9 cellular contexts compared by ENCODE assay signal in the genomic region with DNA sequence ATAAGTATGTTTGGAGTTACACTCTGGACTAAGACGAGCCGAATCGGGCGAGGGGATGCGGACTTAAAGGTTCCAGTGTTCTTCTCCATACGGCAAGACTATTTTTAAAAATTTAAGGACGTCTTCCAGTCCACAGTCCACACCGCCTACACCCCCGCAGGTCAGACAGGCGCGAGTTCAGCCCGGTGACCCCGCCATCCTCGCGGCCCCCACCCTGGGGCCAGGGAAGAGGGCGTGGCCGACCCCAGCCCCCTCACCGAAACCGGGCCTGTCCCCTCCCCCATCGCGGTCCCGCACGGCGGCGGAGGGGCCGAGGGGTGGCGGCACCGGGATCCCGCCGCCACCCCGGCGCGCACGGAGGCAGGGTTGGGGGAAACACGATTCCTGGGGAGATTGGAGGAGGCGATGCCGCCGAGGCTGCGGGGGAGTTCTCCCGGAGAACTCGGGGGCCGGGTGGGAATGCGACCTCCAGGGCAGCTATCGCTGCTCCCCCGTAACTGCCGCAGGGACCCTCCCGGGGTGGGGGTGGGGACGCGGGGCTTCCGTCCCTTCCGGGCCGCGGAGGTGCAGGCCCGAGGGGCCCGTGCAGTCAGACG. TPM values are rescaled to one million over a fixed set of nuclear protein-coding genes. Genes with fewer than 3 reads are reported as not detected.
DNase-seq lines count a peak whose midpoint lies in the region; ATAC-seq, FAIRE-seq and TF ChIP-seq lines count a peak whose summit lies in the region.
"Had no signal": no experiment of that assay in that cellular context is flagged by ENCODE, and none has a peak within 500 bp of the region (broad histone marks: within the 10 kb centered on the region; RNA-seq: fewer than 3 reads in every experiment).

No MANE protein-coding gene starts in this region.

- H3K27ac ChIP-seq in A549, result peak overlapping the region; percentile 96 to 99
- H3K27ac ChIP-seq in PC-3 (ENCODE audit: low read length), result no peak overlapping the region
- peak overlapping the region; percentile 76 to 81 (median 78) for H3K27ac ChIP-seq in esophagus muscularis mucosa (replicated peaks in 1 of 4)
- H3K27ac ChIP-seq in osteoblast (ENCODE audit: low read depth, low read length), result peak overlapping the region; percentile 60

- TF ChIP-seq CTCF in A549 (IDR thresholded peaks at IDR 0.05) (no peak), PC-3 (conservative IDR thresholded peaks at IDR 0.05; ENCODE audit: low read depth, low read length) (no peak), esophagus muscularis mucosa (IDR thresholded peaks at IDR 0.05) (no peak), osteoblast (IDR thresholded peaks at IDR 0.05; ENCODE audit: extremely low read depth, low read depth, low read length) (no peak), GM13977 (IDR thresholded peaks at IDR 0.05; ENCODE audit: extremely low read depth, insufficient read depth, missing control alignments) (no peak)

- 50% methylated on average over 15 of the region's 56 CpGs for WGBS in A549 (ENCODE audit: missing lambda C conversion rate)
- 10% methylated on average over 9 of the region's 56 CpGs for WGBS in esophagus muscularis mucosa

- no peak; a peak in 1 of 5 replicates for TF ChIP-seq RAD21 in A549 (conservative IDR thresholded peaks at IDR 0.05 in 1 of 2, IDR thresholded peaks at IDR 0.05 in 1 of 2)

- no peaks in the 10 kb centered on the region for H4K20me1 ChIP-seq in PC-3 (ENCODE audit: low read length)
- no peaks in the 10 kb centered on the region for H4K20me1 ChIP-seq in osteoblast (ENCODE audit: insufficient read depth, low read length)

- intact Hi-C loops in PC-3 (cut with micrococcal nuclease), result no loop called here
- intact Hi-C loops in esophagus muscularis mucosa (cut with DNase I), result no loop called here

- H3K9me3 ChIP-seq in A549 (no peaks in the 10 kb centered on the region), PC-3 (ENCODE audit: low read length) (no peaks in the 10 kb centered on the region), esophagus muscularis mucosa (no peaks in the 10 kb centered on the region), osteoblast (ENCODE audit: low read depth, low read length) (no peaks in the 10 kb centered on the region)

- no peak for TF ChIP-seq EP300 in A549 (IDR thresholded peaks at IDR 0.05)
- TF ChIP-seq EP300 in esophagus muscularis mucosa (IDR thresholded peaks at IDR 0.05), result no peak

- H3K4me2 ChIP-seq in A549 (peak overlapping the region; percentile 94), PC-3 (ENCODE audit: low read length) (peak overlapping the region; percentile 79), osteoblast (ENCODE audit: insufficient read depth, low read length) (peak overlapping the region; percentile 87)

- H3K4me1 ChIP-seq in A549 (peaks cover 23% of the 10 kb centered on the region), PC-3 (ENCODE audit: insufficient read depth, low read length) (no peaks in the 10 kb centered on the region), esophagus muscularis mucosa (peaks cover 7 to 21% (median 18%) of the 10 kb centered on the region in 4 donors), osteoblast (ENCODE audit: insufficient read depth, low read length) (peaks cover 17% of the 10 kb centered on the region)

- DNase-seq in A549 (ENCODE audit: low read depth in 1 of 2, low spot score in 1 of 2), result no peak
- no peak for DNase-seq in PC-3
- DNase-seq in esophagus muscularis mucosa (ENCODE audit: extremely low spot score), result no peak
- DNase-seq in osteoblast (ENCODE audit: insufficient read length, low spot score, missing footprints), result peak; percentile 83
- DNase-seq in RPMI8226, result no peak
- DNase-seq in GM13977 (ENCODE audit: low spot score), result no peak
- no peak for DNase-seq in NCI-H2171 (lab: John Stamatoyannopoulos, UW)

- H3K79me2 ChIP-seq in PC-3 (ENCODE audit: low read length) (no peaks in the 10 kb centered on the region), osteoblast (ENCODE audit: insufficient read depth, low read length) (no peaks in the 10 kb centered on the region)

- no peak for FAIRE-seq in A549 (lab: Jason Lieb, UNC)
- FAIRE-seq: GM18507 had no signal

- no peaks in the 10 kb centered on the region for H3F3A ChIP-seq in PC-3 (ENCODE audit: low read length, unreplicated experiment)

- H3K4me3 ChIP-seq in A549 (peak overlapping the region; percentile 71), PC-3 (ENCODE audit: low read length) (peak overlapping the region; percentile 61), esophagus muscularis mucosa (peak overlapping the region; percentile 77 to 89 (median 80)), osteoblast (ENCODE audit: insufficient read depth, low read length) (peak overlapping the region; percentile 78)

- H2AFZ ChIP-seq in PC-3 (ENCODE audit: low read length) (peak overlapping the region; percentile 45; the same call in 1 of the 2 replicates), osteoblast (ENCODE audit: low read length) (peak overlapping the region; percentile 88)

- TF ChIP-seq POLR2A in A549 (IDR thresholded peaks at IDR 0.05; ENCODE audit: low read length) (0 out of 2 replicates have a peak, but pooled peaks have one; percentile 21), esophagus muscularis mucosa (IDR thresholded peaks at IDR 0.05; ENCODE audit: low read depth) (no peak)

- H3K36me3 ChIP-seq in PC-3 (ENCODE audit: low read depth, low read length) (no peaks in the 10 kb centered on the region), esophagus muscularis mucosa (no peaks in the 10 kb centered on the region), osteoblast (ENCODE audit: insufficient read depth, low read length) (no peaks in the 10 kb centered on the region)

- no peaks in the 10 kb centered on the region for H3K27me3 ChIP-seq in PC-3 (ENCODE audit: low read length)
- peaks cover 0 to 6% (median 0%) of the 10 kb centered on the region in 4 donors for H3K27me3 ChIP-seq in esophagus muscularis mucosa
- H3K27me3 ChIP-seq in osteoblast (ENCODE audit: insufficient read depth, low read length), result no peaks in the 10 kb centered on the region

- CTCF ChIA-PET in A549 (lab: Yijun Ruan, JAX), result no interaction called here
- CTCF ChIA-PET in PC-3 (lab: Charles Lee), result no interaction called here

- peak overlapping the region; percentile 64 for H3K9ac ChIP-seq in PC-3 (ENCODE audit: low read length)

- POLR2A ChIA-PET in A549 (lab: Yijun Ruan, JAX), result interaction anchor here (1.2 to 1.3 kb wide), 2 partner anchors 23 to 24 kb away, joined by 4 to 7 read pairs; no protein-coding TSS in a partner anchor
- POLR2A ChIA-PET in PC-3 (lab: Charles Lee; ENCODE audit: unreplicated experiment), result no interaction called here

- no TSS peak for BruUV-seq in PC-3 (replicated peaks; lab: Mats Ljungman, UMichigan)

- in situ Hi-C loops in GM13977 (cut with MboI; ENCODE audit: low pct_unique_long_range_greater_than_20kb, low sequenced_read_pairs, unreplicated experiment), result no loop called here

- ATAC-seq in A549 (peak; percentile 26 to 49), GM21367 (IDR thresholded peaks at IDR 0.05; ENCODE audit: unreplicated experiment) (peak; percentile 13), PC-3 (peak; percentile 14)

- H3K9me2 ChIP-seq in PC-3 (replicated peaks; ENCODE audit: low read length), result no peaks in the 10 kb centered on the region

TF ChIP-seq in A549, 52 proteins besides CTCF, POLR2A, EP300 and RAD21:
- TF ChIP-seq FOSL2 (IDR thresholded peaks at IDR 0.05) (no peak), FOSL2 (CRISPR knock-in tag; IDR thresholded peaks at IDR 0.05) (0 out of 2 replicates have a peak, but pooled peaks have one; percentile 11), HOXB5 (CRISPR knock-in tag; IDR thresholded peaks at IDR 0.05) (no peak), JUN (IDR thresholded peaks at IDR 0.05) (peak in 1 of 2 experiments; percentile 81; a peak in 1 of 5 replicates), GATA3 (IDR thresholded peaks at IDR 0.05; ENCODE audit: borderline replicate concordance) (no peak), BHLHE40 (IDR thresholded peaks at IDR 0.05; ENCODE audit: low read depth, low read length) (peak; percentile 32; the same call in 1 of the 2 replicates)
TF ChIP-seq in A549: peak in this region for 3.

RNA-seq across cellular contexts. Expression of a gene that starts 24.6 kb away (rescaled TPM):
- polyA plus RNA-seq in A549 (2011; rRNA removed) (18.9 and 19.9 TPM in 2 replicates), A549 (2017; fragmentation: RNase III; extraction: RNeasy Plus Mini Kit Qiagen cat#74134 plus additional on column Dnase treatment) (26.9 to 29.1 TPM (median 29.0 TPM) in 3 replicates)
- 38.2 and 48.5 TPM in 2 replicates for polyA plus RNA-seq in A549 (2012; cell fraction: cytosol; rRNA removed)
- 76.0 and 84.4 TPM in 2 replicates for polyA plus RNA-seq in A549 (2012; cell fraction: nucleus; rRNA removed)
- polyA minus RNA-seq in A549 (2011; rRNA and poly(A)+ RNA removed), result 51.4 and 52.2 TPM in 2 replicates
- total RNA-seq in PC-3 (2014; rRNA removed) (7.9 and 9.4 TPM in 2 replicates), esophagus muscularis mucosa (10 to 100 TPM; 22.5 to 54.9 (median 40.0) TPM), osteoblast (76.0 and 81.6 TPM in 2 replicates)
